ENCODE assay signal across 13 cellular contexts in genomic region chr18:22172594-22173049, GRCh38. TPM values are rescaled to one million over a fixed set of nuclear protein-coding genes. Genes with fewer than 3 reads are reported as not detected.
DNase-seq lines count a peak whose midpoint lies in the region; ATAC-seq and TF ChIP-seq lines count a peak whose summit lies in the region.
"Had no signal": no experiment of that assay in that cellular context is flagged by ENCODE, and none has a peak within 500 bp of the region (broad histone marks: within the 10 kb centered on the region; RNA-seq: fewer than 3 reads in every experiment).

No MANE protein-coding gene starts in this region.

- peaks cover 0 to 13% of the 10 kb centered on the region in 2 donors for H3K4me1 ChIP-seq in right atrium auricular region
- peaks cover 0 to 14% of the 10 kb centered on the region in 2 donors for H3K4me1 ChIP-seq in neuronal stem cell (ENCODE audit: control insufficient read depth in 2 of 2, insufficient read depth in 1 of 2, low read depth in 1 of 2, low read length in 2 of 2)

- peak overlapping the region; percentile 97 for H3K23ac ChIP-seq in neuronal stem cell (ENCODE audit: low read depth, low read length, poor library complexity)

- H4K91ac ChIP-seq in neuronal stem cell (ENCODE audit: low read depth, low read length, poor library complexity): no peak overlapping the region

- H3K14ac ChIP-seq in neuronal stem cell (ENCODE audit: low read length): no peak overlapping the region

- H2BK5ac ChIP-seq in neuronal stem cell (ENCODE audit: low read length): no peak overlapping the region

- no peak overlapping the region for H2AK5ac ChIP-seq in neuronal stem cell (ENCODE audit: low read depth, low read length)

- no peaks in the 10 kb centered on the region for H3K9me3 Mint-ChIP-seq in activated CD4-positive, alpha-beta memory T cell treated with anti-CD3 and anti-CD28 coated beads for 36 hours

- H2BK12ac ChIP-seq in neuronal stem cell (ENCODE audit: low read length): no peak overlapping the region

- DNase-seq in right atrium auricular region (ENCODE audit: low spot score) (no peak), left cardiac atrium (no peak), fibroblast of the aortic adventitia (ENCODE audit: low read depth) (peak; percentile 48), neuronal stem cell (ENCODE audit: low spot score) (no peak), GM19238 (ENCODE audit: insufficient read length, low spot score) (no peak), NCI-H1694 treated with DMSO at 0.1 percent for 48 hours (lab: John Stamatoyannopoulos, UW) (no peak)
- DNase-seq in activated CD4-positive, alpha-beta memory T cell treated with anti-CD3 and anti-CD28 coated beads for 36 hours: no peak
- DNase-seq: GF-D8; midbrain; NCI-H1105 treated with DMSO at 0.1 percent for 48 hours; stimulated activated naive CD8-positive, alpha-beta T cell treated with anti-CD3 and anti-CD28 coated beads, Interleukin-15, Interleukin-2, amounts not matched to agents 100 U/mL and 50 U/mL, for 24 hours; T-helper 17 cell had no signal

- intact Hi-C loops in left cardiac atrium (cut with DNase I): loop anchor here (5.0 to 10.0 kb wide), 4 partner anchors 95 to 390 kb away; no protein-coding TSS in a partner anchor
- intact Hi-C loops in activated CD4-positive, alpha-beta memory T cell treated with anti-CD3 and anti-CD28 coated beads for 36 hours (cut with micrococcal nuclease): no loop called here

- H3K27me3 Mint-ChIP-seq in activated CD4-positive, alpha-beta memory T cell treated with anti-CD3 and anti-CD28 coated beads for 36 hours: peaks cover 65% of the 10 kb centered on the region

- CTCF ChIA-PET in activated CD4-positive, alpha-beta memory T cell treated with anti-CD3 and anti-CD28 coated beads for 36 hours (lab: Charles Lee): no interaction called here

- no peak overlapping the region for H3K4me2 ChIP-seq in neuronal stem cell (ENCODE audit: insufficient read depth, low read length, poor library complexity, severe bottlenecking)

- H3K27ac ChIP-seq in right atrium auricular region (peak overlapping the region; percentile 99 to 100), neuronal stem cell (replicated peaks; ENCODE audit: low read length) (no peak overlapping the region)

- TF ChIP-seq CTCF in right atrium auricular region (IDR thresholded peaks at IDR 0.05): no peak
- no peak for TF ChIP-seq CTCF in fibroblast of the aortic adventitia (IDR thresholded peaks at IDR 0.05; ENCODE audit: insufficient read depth, low read length)

- H3K9me3 ChIP-seq in right atrium auricular region (no peaks in the 10 kb centered on the region), neuronal stem cell (replicated peaks in 1 of 2; ENCODE audit: control insufficient read depth in 2 of 2, insufficient read depth in 1 of 2, low read depth in 1 of 2, low read length in 2 of 2) (peaks cover 0 to 10% of the 10 kb centered on the region in 2 donors)

- H3K27me3 ChIP-seq in right atrium auricular region (no peaks in the 10 kb centered on the region), neuronal stem cell (ENCODE audit: control insufficient read depth in 3 of 3, insufficient read depth in 3 of 3, low read depth in 1 of 3, low read length in 3 of 3) (peaks cover 58 to 100% (median 94%) of the 10 kb centered on the region in 3 experiments)

- no peak overlapping the region for H3K9ac ChIP-seq in neuronal stem cell (ENCODE audit: low read depth, low read length, poor library complexity)

- H2BK120ac ChIP-seq in neuronal stem cell (ENCODE audit: low read depth, low read length): no peak overlapping the region

- no peak overlapping the region for H3K4me3 Mint-ChIP-seq in activated CD4-positive, alpha-beta memory T cell treated with anti-CD3 and anti-CD28 coated beads for 36 hours
- H3K4me3 Mint-ChIP-seq: T-helper 17 cell had no signal

- no peak overlapping the region for H3K27ac Mint-ChIP-seq in activated CD4-positive, alpha-beta memory T cell treated with anti-CD3 and anti-CD28 coated beads for 36 hours
- H3K27ac Mint-ChIP-seq: T-helper 17 cell had no signal

- H3K79me1 ChIP-seq in neuronal stem cell (ENCODE audit: low read depth, low read length): peaks cover 1% of the 10 kb centered on the region

- WGBS in neuronal stem cell (ENCODE audit: extremely low coverage in 2 of 2, insufficient read length in 2 of 2, insufficient replicate concordance in 1 of 2), 2 donors: no CpG with 5 or more reads among the region's 7 CpGs

- no peak overlapping the region for H3K4ac ChIP-seq in neuronal stem cell (ENCODE audit: low read length)

- no peak overlapping the region for H3K18ac ChIP-seq in neuronal stem cell (ENCODE audit: low read length)

- H2AFZ ChIP-seq in neuronal stem cell (ENCODE audit: low read length): no peak overlapping the region

- H3K4me3 ChIP-seq in right atrium auricular region (peak overlapping the region; percentile 87 to 95), fibroblast of the aortic adventitia (ENCODE audit: low read depth, low read length) (peak overlapping the region; percentile 97), neuronal stem cell (ENCODE audit: low read length in 2 of 2) (peak overlapping the region in 1 of 2 donors; percentile 29)

- POLR2A ChIA-PET in activated CD4-positive, alpha-beta memory T cell treated with anti-CD3 and anti-CD28 coated beads for 36 hours (lab: Charles Lee): no interaction called here

- peaks cover 2% of the 10 kb centered on the region for H3K36me3 Mint-ChIP-seq in activated CD4-positive, alpha-beta memory T cell treated with anti-CD3 and anti-CD28 coated beads for 36 hours

- no peak overlapping the region for H2BK15ac ChIP-seq in neuronal stem cell (ENCODE audit: low read length)

- no peak overlapping the region for H4K8ac ChIP-seq in neuronal stem cell (ENCODE audit: low read depth, low read length)

- peaks cover 24% of the 10 kb centered on the region for H3K4me1 Mint-ChIP-seq in activated CD4-positive, alpha-beta memory T cell treated with anti-CD3 and anti-CD28 coated beads for 36 hours (ENCODE audit: low read depth)

- H3K36me3 ChIP-seq in right atrium auricular region: peaks cover 57% of the 10 kb centered on the region
- no peaks in the 10 kb centered on the region for H3K36me3 ChIP-seq in neuronal stem cell (replicated peaks in 1 of 2; ENCODE audit: control insufficient read depth in 2 of 2, insufficient read depth in 2 of 2, low read length in 2 of 2)

- ATAC-seq in left cardiac atrium (no peak), GM18868 (IDR thresholded peaks at IDR 0.05; ENCODE audit: unreplicated experiment) (no peak)
- ATAC-seq: stimulated activated naive CD8-positive, alpha-beta T cell treated with anti-CD3 and anti-CD28 coated beads, Interleukin-15, Interleukin-2, amounts not matched to agents 100 U/mL and 50 U/mL, for 24 hours; T-helper 17 cell had no signal

RNA-seq across cellular contexts. Expression of gene GATA6, which starts 3.2 kb away (rescaled TPM):
- total RNA-seq in right atrium auricular region (10 to 100 TPM; 88.7 to 95.5 TPM), left cardiac atrium (10 to 100 TPM; 43.9 to 59.6 TPM), fibroblast of the aortic adventitia (ENCODE audit: low replicate concordance) (22.5 and 34.0 TPM in 2 replicates)
- 0.04 TPM for polyA plus RNA-seq in neuronal stem cell (2013, experiment 1 of 2)
- 0.03 TPM for polyA plus RNA-seq in neuronal stem cell (2013, experiment 2 of 2)
- total RNA-seq in activated CD4-positive, alpha-beta memory T cell treated with anti-CD3 and anti-CD28 coated beads for 36 hours: under 1 TPM; 0.07 to 0.10 TPM
- total RNA-seq: T-helper 17 cell had no signal

Comparison
In these comparisons a context has a peak if more than half of its experiments do, and no peak if none do; other contexts are left out.
1. RNA of gene GATA6, which starts 3.2 kb away (total RNA-seq): 88.7 to 95.5 TPM in right atrium auricular region, 43.9 to 59.6 TPM in left cardiac atrium and 22.5 to 34.0 TPM in fibroblast of the aortic adventitia; 0.07 to 0.10 TPM in activated CD4-positive, alpha-beta memory T cell treated with anti-CD3 and anti-CD28 coated beads for 36 hours; every median in the first group is over 10 times any median in the second.